In the genomic region with DNA sequence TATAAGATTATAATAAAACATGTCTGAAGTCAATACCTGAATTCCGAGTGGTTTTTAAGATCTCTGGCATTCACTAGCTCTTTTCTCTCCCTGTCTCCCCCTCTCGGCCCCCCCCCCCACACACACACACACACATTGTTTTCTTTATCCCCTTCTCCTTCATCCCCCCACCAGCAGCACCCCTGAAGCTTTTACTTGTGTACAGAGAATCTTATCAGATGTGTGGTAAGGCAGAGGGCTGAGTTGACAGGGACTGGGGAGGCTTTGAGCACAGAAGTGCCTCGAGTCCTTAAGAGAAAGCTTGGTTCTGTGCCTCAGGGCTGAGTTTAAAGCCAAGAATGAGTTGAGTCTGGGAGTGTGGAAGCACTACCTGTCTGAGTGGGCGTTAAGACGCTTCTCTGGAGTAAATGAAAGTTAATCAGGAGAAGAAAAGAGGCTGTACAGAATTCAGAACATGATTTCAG, we compare ENCODE assay signal across 8 cellular contexts. TPM values are rescaled to one million over a fixed set of nuclear protein-coding genes. Genes with fewer than 3 reads are reported as not detected.
DNase-seq lines count a peak whose midpoint lies in the region; ATAC-seq and TF ChIP-seq lines count a peak whose summit lies in the region.

No MANE protein-coding gene starts in this region.

- peak overlapping the region; percentile 97 for H3K27ac Mint-ChIP-seq in activated naive CD8-positive, alpha-beta T cell

- H3K4me3 Mint-ChIP-seq in activated naive CD8-positive, alpha-beta T cell: peak overlapping the region; percentile 99

- no peak for TF ChIP-seq POLR2A in spleen (IDR thresholded peaks at IDR 0.05)

- H3K36me3 ChIP-seq in spleen: no peaks in the 10 kb centered on the region

- H3K27me3 Mint-ChIP-seq in activated naive CD8-positive, alpha-beta T cell: peaks cover 2% of the 10 kb centered on the region

- 22 to 38% (median 31%) methylated on average over 4 to 5 of the region's 5 CpGs for WGBS in spleen, 5 donors

- H3K4me1 Mint-ChIP-seq in activated naive CD8-positive, alpha-beta T cell (ENCODE audit: low read depth): peaks cover 33% of the 10 kb centered on the region

- intact Hi-C loops in spleen (cut with DNase I; ENCODE audit: low total_unique reads): loop anchor here (5.0 kb wide), 1 partner anchor 1587 kb away; no protein-coding TSS in a partner anchor

- peaks cover 0 to 59% (median 8%) of the 10 kb centered on the region in 7 donors for H3K27me3 ChIP-seq in spleen (replicated peaks in 1 of 7)

- H3K9me3 ChIP-seq in iPS-18c (ENCODE audit: control insufficient read depth, insufficient read depth, low read length) (no peaks in the 10 kb centered on the region), spleen (no peaks in the 10 kb centered on the region)

- H3K4me3 ChIP-seq in iPS-18c (ENCODE audit: insufficient read depth, low read depth, low read length) (peak overlapping the region; percentile 66; the same call in 1 of the 2 replicates), spleen (peak overlapping the region; percentile 48 to 75 (median 70))

- no peak for TF ChIP-seq CTCF in spleen (IDR thresholded peaks at IDR 0.05 in 8 of 11, conservative IDR thresholded peaks at IDR 0.05 in 3 of 11)

- H3K4me1 ChIP-seq in spleen: peaks cover 14 to 57% (median 41%) of the 10 kb centered on the region in 6 donors

- H3K36me3 Mint-ChIP-seq in activated naive CD8-positive, alpha-beta T cell: peaks cover 2% of the 10 kb centered on the region

- peak overlapping the region; percentile 70 to 96 (median 88) for H3K27ac ChIP-seq in spleen

- no peaks in the 10 kb centered on the region for H3K9me3 Mint-ChIP-seq in activated naive CD8-positive, alpha-beta T cell (ENCODE audit: low read depth)

- DNase-seq in NCI-H2107 treated with DMSO at 0.1 percent for 48 hours (lab: John Stamatoyannopoulos, UW; ENCODE audit: unreplicated experiment) (peak; percentile 52), NCI-H2107 (lab: John Stamatoyannopoulos, UW) (no peak), NCI-H460 (ENCODE audit: extremely low read depth, low read depth) (peak; percentile 40), spleen (no peak)

- ATAC-seq in HG02759 (IDR thresholded peaks at IDR 0.05; ENCODE audit: unreplicated experiment): no peak
- no peak for ATAC-seq in GM18502 (IDR thresholded peaks at IDR 0.05; ENCODE audit: poor library complexity, unreplicated experiment)

RNA-seq across cellular contexts. Expression of gene ID2, which starts 2.6 kb away (rescaled TPM):
- total RNA-seq in NCI-H460 (2014; rRNA removed; shearing (Covaris generic)): 119 and 135 TPM in 2 replicates
- polyA plus RNA-seq in NCI-H460 (2014; cell fraction: nucleus; rRNA removed): 101 and 127 TPM in 2 replicates
- total RNA-seq in spleen: 100 to 1,000 TPM in 4 of 7 donors, 10 to 100 TPM in 3; 80.4 to 343 (median 109) TPM
- 10 to 100 TPM; 42.8 to 73.9 (median 59.7) TPM for polyA plus RNA-seq in spleen

Comparison
In these comparisons a context has a peak if more than half of its experiments do, and no peak if none do; other contexts are left out.
1. DNase-seq: peak in NCI-H2107 treated with DMSO at 0.1 percent for 48 hours (single experiment) and NCI-H460 (single experiment); none in NCI-H2107 (single experiment) and spleen (single experiment).